Comparison of ENCODE assay signal across 1 cellular context in genomic region chr14:72876710-72877063, GRCh38.
TF ChIP-seq lines count a peak whose summit lies in the region.

No MANE protein-coding gene starts in this region.

TF ChIP-seq in IMR-90, 13 proteins besides CTCF, POLR2A, EP300 and RAD21 (continued from another document):
- no peak for TF ChIP-seq USF2 (IDR thresholded peaks at IDR 0.05; ENCODE audit: low read depth, low read length)
- TF ChIP-seq MXI1 (IDR thresholded peaks at IDR 0.05; ENCODE audit: borderline replicate concordance, low read depth, low read length): no peak
- no peak for TF ChIP-seq CEBPB (IDR thresholded peaks at IDR 0.05; ENCODE audit: low read depth, low read length)
- no peak for TF ChIP-seq NFE2L2 (IDR thresholded peaks at IDR 0.05; ENCODE audit: low read depth, low read length)
- no peak for TF ChIP-seq RCOR1 (IDR thresholded peaks at IDR 0.05; ENCODE audit: insufficient replicate concordance, low read length)
- TF ChIP-seq CHD1 (IDR thresholded peaks at IDR 0.05; ENCODE audit: low read depth, low read length): no peak
- no peak for TF ChIP-seq MAZ (IDR thresholded peaks at IDR 0.05; ENCODE audit: borderline replicate concordance, low read depth, low read length)
- TF ChIP-seq RFX5 (IDR thresholded peaks at IDR 0.05; ENCODE audit: low read depth, low read length): no peak
- TF ChIP-seq BHLHE40 (IDR thresholded peaks at IDR 0.05; ENCODE audit: low read depth, low read length): no peak
- TF ChIP-seq MAFK (IDR thresholded peaks at IDR 0.05; ENCODE audit: low read depth, low read length): no peak
